ENCODE assay signal across 12 cellular contexts in the genomic region with DNA sequence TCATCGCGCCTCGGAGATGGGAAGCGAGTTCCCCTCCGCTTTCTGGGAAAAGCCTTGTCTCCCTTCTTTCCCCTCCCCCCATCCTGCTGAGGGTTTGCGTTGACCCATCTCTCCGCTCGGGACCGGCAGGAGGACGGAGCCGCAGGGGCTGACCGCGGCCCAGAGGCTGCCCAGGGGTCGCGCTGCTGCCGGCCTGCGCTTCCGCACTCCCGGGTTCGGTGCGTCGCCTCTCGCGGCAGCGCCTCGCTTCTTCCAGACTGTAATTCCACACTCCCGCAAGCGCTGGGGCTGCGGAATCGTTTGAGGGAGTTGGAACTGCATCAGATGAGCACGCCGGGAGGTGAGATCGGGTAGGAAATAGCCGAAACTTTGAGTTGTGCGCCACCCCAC.
DNase-seq lines count a peak whose midpoint lies in the region; ATAC-seq and TF ChIP-seq lines count a peak whose summit lies in the region.
"Had no signal": no experiment of that assay in that cellular context is flagged by ENCODE, and none has a peak within 500 bp of the region (broad histone marks: within the 10 kb centered on the region; RNA-seq: fewer than 3 reads in every experiment).

No MANE protein-coding gene starts in this region.

- H3K4me1 Mint-ChIP-seq in glutamatergic neuron (ENCODE audit: low read depth, unreplicated experiment): peaks cover 14% of the 10 kb centered on the region

- H3K36me3 ChIP-seq in SK-N-MC (ENCODE audit: insufficient read depth, low read length): no peaks in the 10 kb centered on the region
- H3K36me3 ChIP-seq: prostate gland had no signal

- H3K36me3 Mint-ChIP-seq in glutamatergic neuron (ENCODE audit: unreplicated experiment): no peaks in the 10 kb centered on the region

- peak overlapping the region; percentile 46; the same call in 1 of the 2 replicates for H3K27ac ChIP-seq in SK-N-MC
- H3K27ac ChIP-seq: 22Rv1, prostate gland had no signal

- TF ChIP-seq CTCF in glutamatergic neuron (IDR thresholded peaks at IDR 0.05; ENCODE audit: partially characterized antibody, unreplicated experiment) (no peak), retinal pigment epithelial cell (conservative IDR thresholded peaks at IDR 0.05; ENCODE audit: low read depth, low read length) (no peak)

- peak overlapping the region; percentile 75 for H3K4me3 Mint-ChIP-seq in glutamatergic neuron (ENCODE audit: unreplicated experiment)

- peaks cover 4% of the 10 kb centered on the region for H3K27me3 Mint-ChIP-seq in glutamatergic neuron (ENCODE audit: unreplicated experiment)

- no peak for ATAC-seq in GM19463 (IDR thresholded peaks at IDR 0.05; ENCODE audit: unreplicated experiment)
- ATAC-seq in HG02970 (IDR thresholded peaks at IDR 0.05; ENCODE audit: low FRiP score, unreplicated experiment): no peak

- no peaks in the 10 kb centered on the region for H3K9me3 ChIP-seq in SK-N-MC (ENCODE audit: low read depth, low read length)
- H3K9me3 ChIP-seq: prostate gland had no signal

- peaks cover 6% of the 10 kb centered on the region for H3K9me3 Mint-ChIP-seq in glutamatergic neuron (ENCODE audit: unreplicated experiment)
- H3K9me3 Mint-ChIP-seq: activated T-cell treated with anti-CD3 and anti-CD28 coated beads, Interleukin-2, amount 50 U/mL, for 4 hours had no signal

- H3K4me3 ChIP-seq in SK-N-MC: peak overlapping the region; percentile 75
- H3K4me3 ChIP-seq in retinal pigment epithelial cell (ENCODE audit: low read length): peak overlapping the region; percentile 32
- H3K4me3 ChIP-seq: prostate gland had no signal

- no peak overlapping the region for H3K9ac ChIP-seq in SK-N-MC (ENCODE audit: insufficient read length)

- DNase-seq in DMS53 (lab: John Stamatoyannopoulos, UW): peak; percentile 78
- no peak for DNase-seq in DMS53 treated with DMSO at 0.1 percent for 48 hours (lab: John Stamatoyannopoulos, UW; ENCODE audit: unreplicated experiment)
- no peak for DNase-seq in SK-N-MC (ENCODE audit: low read depth, low spot score)
- DNase-seq in glutamatergic neuron: peak; percentile 50
- no peak for DNase-seq in retinal pigment epithelial cell (ENCODE audit: low read depth)
- DNase-seq in ureter (ENCODE audit: low spot score): no peak
- DNase-seq: activated T-cell treated with anti-CD3 and anti-CD28 coated beads, Interleukin-2, amount 50 U/mL, for 4 hours; effector CD8-positive, alpha-beta T cell had no signal

- peak overlapping the region; percentile 64 for H3K27ac Mint-ChIP-seq in glutamatergic neuron (ENCODE audit: unreplicated experiment)

Comparison
In these comparisons a context has a peak if more than half of its experiments do, and no peak if none do; other contexts are left out.
1. DNase-seq: peak in DMS53 (single experiment) and glutamatergic neuron (single experiment); none in DMS53 treated with DMSO at 0.1 percent for 48 hours (single experiment), SK-N-MC (single experiment), retinal pigment epithelial cell (single experiment) and ureter (single experiment).